ENCODE assay signal across 1 cellular context in genomic region chr5:152405145-152405544, GRCh38.
TF ChIP-seq lines count a peak whose summit lies in the region.

Gene NMUR2 (minus strand): TSS chr5:152405279. CDS start chr5:152405113, 166 bp downstream.

TF ChIP-seq in HepG2, 621 proteins besides CTCF, POLR2A, EP300 and RAD21:
- no peak for TF ChIP-seq PCBP2 (optimal IDR thresholded peaks at IDR 0.05; ENCODE audit: low read depth, low read length, poor library complexity, severe bottlenecking)
- no peak for TF ChIP-seq ZBTB2 (CRISPR knock-in tag; IDR thresholded peaks at IDR 0.05; ENCODE audit: low read depth)
- TF ChIP-seq YY1 (IDR thresholded peaks at IDR 0.05; ENCODE audit: insufficient read depth, insufficient replicate concordance, low read depth, low read length) = no peak
- TF ChIP-seq ZXDC (CRISPR knock-in tag; IDR thresholded peaks at IDR 0.05) = no peak
- no peak for TF ChIP-seq CEBPZ (IDR thresholded peaks at IDR 0.05; ENCODE audit: low read length)
- no peak for TF ChIP-seq POLR2AphosphoS2 (IDR thresholded peaks at IDR 0.05; ENCODE audit: low read depth, low read length)
- no peak for TF ChIP-seq TSC22D2 (CRISPR knock-in tag; IDR thresholded peaks at IDR 0.05; ENCODE audit: borderline replicate concordance)
- no peak for TF ChIP-seq KDM2A (CRISPR knock-in tag; IDR thresholded peaks at IDR 0.05; ENCODE audit: borderline replicate concordance, low read depth)
- no peak for TF ChIP-seq ZBTB25 (CRISPR knock-in tag; IDR thresholded peaks at IDR 0.05)
- no peak for TF ChIP-seq IKZF1 (IDR thresholded peaks at IDR 0.05)
- TF ChIP-seq ETV5 (CRISPR knock-in tag; IDR thresholded peaks at IDR 0.05; ENCODE audit: borderline replicate concordance) = no peak
- no peak for TF ChIP-seq ZNF354B (CRISPR knock-in tag; IDR thresholded peaks at IDR 0.05)
- TF ChIP-seq ZNF678 (CRISPR knock-in tag; IDR thresholded peaks at IDR 0.05) = no peak
- TF ChIP-seq ZKSCAN5 (CRISPR knock-in tag; IDR thresholded peaks at IDR 0.05) = no peak
- no peak for TF ChIP-seq HNF4A (CRISPR knock-in tag; IDR thresholded peaks at IDR 0.05)
TF ChIP-seq in HepG2: peak in this region for 0.
